16 cellular contexts compared by ENCODE assay signal in genomic region chr22:47064016-47064415, GRCh38.
DNase-seq lines count a peak whose midpoint lies in the region; ATAC-seq, FAIRE-seq and TF ChIP-seq lines count a peak whose summit lies in the region.
"Had no signal": no experiment of that assay in that cellular context is flagged by ENCODE, and none has a peak within 500 bp of the region (broad histone marks: within the 10 kb centered on the region; RNA-seq: fewer than 3 reads in every experiment).

No MANE protein-coding gene starts in this region.

- DNase-seq in NCI-H2107 (lab: John Stamatoyannopoulos, UW) (peak; percentile 16), NCI-H2107 treated with DMSO at 0.1 percent for 48 hours (lab: John Stamatoyannopoulos, UW; ENCODE audit: unreplicated experiment) (no peak), endodermal cell (no peak), pancreas (peak in 1 of 6 donors; percentile 57), mammary epithelial cell (no peak)
- no peak for DNase-seq in CD4-positive, CD25-positive, alpha-beta regulatory T cell
- DNase-seq: NCI-H1105 treated with DMSO at 0.1 percent for 48 hours, NCI-H1694 treated with DMSO at 0.1 percent for 48 hours, NCI-H510A treated with DMSO at 0.1 percent for 48 hours, NCI-H82, PC-9 had no signal

- TF ChIP-seq CTCF in endodermal cell (conservative IDR thresholded peaks at IDR 0.05): no peak
- TF ChIP-seq CTCF in pancreas (IDR thresholded peaks at IDR 0.05): no peak
- TF ChIP-seq CTCF in mammary epithelial cell (conservative IDR thresholded peaks at IDR 0.05 in 1 of 2, IDR thresholded peaks at IDR 0.05 in 1 of 2; ENCODE audit: extremely low read depth in 1 of 2, insufficient read depth in 1 of 2, low read depth in 1 of 2, low read length in 2 of 2): no peak

- ATAC-seq in CD4-positive, CD25-positive, alpha-beta regulatory T cell (ENCODE audit: low read depth in 2 of 2): no peak
- ATAC-seq in pancreas: peak in 3 of 4 donors; percentile 12 to 40 (median 26)
- no peak for ATAC-seq in HG03039 (IDR thresholded peaks at IDR 0.05; ENCODE audit: unreplicated experiment)
- ATAC-seq in HG03460 (IDR thresholded peaks at IDR 0.05; ENCODE audit: unreplicated experiment): no peak

- no peaks in the 10 kb centered on the region for H3K27me3 ChIP-seq in CD4-positive, CD25-positive, alpha-beta regulatory T cell (ENCODE audit: control insufficient read depth, insufficient read depth, low read length)
- H3K27me3 ChIP-seq in endodermal cell (ENCODE audit: control insufficient read depth, insufficient read depth, low read length, poor library complexity, severe bottlenecking): no peaks in the 10 kb centered on the region
- H3K27me3 ChIP-seq in pancreas: no peaks in the 10 kb centered on the region
- no peaks in the 10 kb centered on the region for H3K27me3 ChIP-seq in mammary epithelial cell (ENCODE audit: insufficient read depth, low read length)

- H3K9me3 Mint-ChIP-seq in CD4-positive, CD25-positive, alpha-beta regulatory T cell: no peaks in the 10 kb centered on the region
- H3K9me3 Mint-ChIP-seq in endodermal cell: no peaks in the 10 kb centered on the region
- H3K9me3 Mint-ChIP-seq: CD4-positive, alpha-beta T cell had no signal

- H2AFZ ChIP-seq in mammary epithelial cell (ENCODE audit: low read depth, low read length): no peak overlapping the region
- H2AFZ ChIP-seq: PC-9 had no signal

- dilution Hi-C loops in mammary epithelial cell (cut with HindIII; ENCODE audit: low sequenced_read_pairs): loop anchor here (5.0 kb wide), 1 partner anchor 37 kb away; no protein-coding TSS in a partner anchor

- H3K9ac ChIP-seq in endodermal cell (ENCODE audit: extremely low read depth, low read length, poor library complexity, severe bottlenecking) (no peak overlapping the region), mammary epithelial cell (ENCODE audit: insufficient read depth, low read length) (no peak overlapping the region)

- H4K20me1 ChIP-seq in mammary epithelial cell (ENCODE audit: insufficient read depth, low read length): no peaks in the 10 kb centered on the region

- WGBS in endodermal cell (ENCODE audit: insufficient coverage in 1 of 2, insufficient read length in 1 of 2), 2 experiments: 96% methylated on average over 17 to 19 of the region's 19 CpGs
- 80 to 88% methylated on average over 19 of the region's 19 CpGs for WGBS in pancreas, 2 donors
- WGBS in mammary epithelial cell (ENCODE audit: low coverage, missing lambda C conversion rate): 98% methylated on average over 13 of the region's 19 CpGs

- no peak overlapping the region for H3K4me3 Mint-ChIP-seq in CD4-positive, CD25-positive, alpha-beta regulatory T cell
- no peak overlapping the region for H3K4me3 Mint-ChIP-seq in endodermal cell
- H3K4me3 Mint-ChIP-seq: B cell; CD4-positive, alpha-beta T cell had no signal

- no peak overlapping the region for H3K4me3 ChIP-seq in CD4-positive, CD25-positive, alpha-beta regulatory T cell (ENCODE audit: low read depth, low read length)
- H3K4me3 ChIP-seq in endodermal cell (ENCODE audit: low read length) (no peak overlapping the region), pancreas (no peak overlapping the region), mammary epithelial cell (replicated peaks in 1 of 3; ENCODE audit: insufficient read depth in 1 of 3, low read depth in 2 of 3, low read length in 3 of 3) (no peak overlapping the region)
- H3K4me3 ChIP-seq: PC-9 had no signal

- FAIRE-seq in pancreas (lab: Jason Lieb, UNC): no peak

- H3K36me3 Mint-ChIP-seq in CD4-positive, CD25-positive, alpha-beta regulatory T cell: peaks cover 30% of the 10 kb centered on the region
- peaks cover 39% of the 10 kb centered on the region for H3K36me3 Mint-ChIP-seq in endodermal cell (ENCODE audit: low read depth)

- H3K4me1 Mint-ChIP-seq in CD4-positive, CD25-positive, alpha-beta regulatory T cell: peaks cover 5 to 38% (median 9%) of the 10 kb centered on the region in 4 donors
- H3K4me1 Mint-ChIP-seq in endodermal cell: no peaks in the 10 kb centered on the region

- H3K27ac Mint-ChIP-seq in CD4-positive, CD25-positive, alpha-beta regulatory T cell: peak overlapping the region in 2 of 3 donors; percentile 32 to 62
- H3K27ac Mint-ChIP-seq in endodermal cell: peak overlapping the region; percentile 27
- H3K27ac Mint-ChIP-seq: B cell; CD4-positive, alpha-beta T cell had no signal

- BruUV-seq in mammary epithelial cell (replicated peaks; lab: Mats Ljungman, UMichigan): no TSS peak

- no peak overlapping the region for H3K4me2 ChIP-seq in mammary epithelial cell (ENCODE audit: insufficient read depth, low read depth, low read length)
- H3K4me2 ChIP-seq: PC-9 had no signal

- CTCF ChIA-PET in mammary epithelial cell (lab: Charles Lee; ENCODE audit: low non-redundant PET): no interaction called here

- peaks cover 9% of the 10 kb centered on the region for H3K36me3 ChIP-seq in CD4-positive, CD25-positive, alpha-beta regulatory T cell (ENCODE audit: control insufficient read depth, insufficient read depth, low read length)
- H3K36me3 ChIP-seq in endodermal cell (ENCODE audit: control insufficient read depth, insufficient read depth, low read length): no peaks in the 10 kb centered on the region
- H3K36me3 ChIP-seq in pancreas: no peaks in the 10 kb centered on the region
- H3K36me3 ChIP-seq in mammary epithelial cell (ENCODE audit: insufficient read depth, low read length): peaks cover 2% of the 10 kb centered on the region

- H3K4me1 ChIP-seq in CD4-positive, CD25-positive, alpha-beta regulatory T cell (ENCODE audit: control insufficient read depth, insufficient read depth, low read length, poor library complexity, severe bottlenecking): peaks cover 9% of the 10 kb centered on the region
- H3K4me1 ChIP-seq in endodermal cell (ENCODE audit: control insufficient read depth, insufficient read depth, low read length): no peaks in the 10 kb centered on the region
- no peaks in the 10 kb centered on the region for H3K4me1 ChIP-seq in pancreas
- H3K4me1 ChIP-seq in mammary epithelial cell (ENCODE audit: insufficient read depth, low read length): no peaks in the 10 kb centered on the region

- H3K79me2 ChIP-seq in mammary epithelial cell (ENCODE audit: insufficient read depth, low read length): no peaks in the 10 kb centered on the region

- intact Hi-C loops in pancreas (cut with DNase I) (no loop called here), mammary epithelial cell (cut with micrococcal nuclease) (no loop called here)

- H3K27ac ChIP-seq in CD4-positive, CD25-positive, alpha-beta regulatory T cell (ENCODE audit: insufficient read depth, low read length, poor library complexity, severe bottlenecking): no peak overlapping the region
- H3K27ac ChIP-seq in endodermal cell (ENCODE audit: low read depth, low read length): no peak overlapping the region
- no peak overlapping the region for H3K27ac ChIP-seq in pancreas
- H3K27ac ChIP-seq in mammary epithelial cell (ENCODE audit: insufficient read depth, low read depth, low read length): no peak overlapping the region
- H3K27ac ChIP-seq: 22Rv1, PC-9 had no signal

- in situ Hi-C loops in mammary epithelial cell (cut with MboI; ENCODE audit: low sequenced_read_pairs in 2 of 2): no loop called here

- no peaks in the 10 kb centered on the region for H3K9me3 ChIP-seq in CD4-positive, CD25-positive, alpha-beta regulatory T cell (ENCODE audit: control insufficient read depth in 2 of 2, low read length in 2 of 2)
- H3K9me3 ChIP-seq in endodermal cell (ENCODE audit: control insufficient read depth, low read length) (no peaks in the 10 kb centered on the region), pancreas (no peaks in the 10 kb centered on the region), mammary epithelial cell (replicated peaks; ENCODE audit: insufficient read depth, low read length) (no peaks in the 10 kb centered on the region)

- no peaks in the 10 kb centered on the region for H3K27me3 Mint-ChIP-seq in CD4-positive, CD25-positive, alpha-beta regulatory T cell
- H3K27me3 Mint-ChIP-seq in endodermal cell (ENCODE audit: insufficient read depth): no peaks in the 10 kb centered on the region
- H3K27me3 Mint-ChIP-seq: B cell; CD4-positive, alpha-beta T cell had no signal

Comparison
In these comparisons a context has a peak if more than half of its experiments do, and no peak if none do; other contexts are left out.
1. ATAC-seq: peak in pancreas (3 of 4); none in CD4-positive, CD25-positive, alpha-beta regulatory T cell (0 of 2), HG03039 (single experiment) and HG03460 (single experiment).